24 cellular contexts compared by ENCODE assay signal in genomic region chr6:143757346-143757832, GRCh38.
"Had no signal": no experiment of that assay in that cellular context is flagged by ENCODE, and none has a peak within 500 bp of the region (broad histone marks: within the 10 kb centered on the region; RNA-seq: fewer than 3 reads in every experiment).

No MANE protein-coding gene starts in this region.

- H3K27ac ChIP-seq: colonic mucosa, esophagus squamous epithelium, psoas muscle, skin epidermis, spleen, testis, tibial artery had no signal

- H3K27ac Mint-ChIP-seq: dendritic cell treated with granulocyte-macrophage colony-stimulating factor and Interleukin-4, amounts not matched to agents 40 ng/mL and 50 ng/mL, for 4 days; naive thymus-derived CD4-positive, alpha-beta T cell; nephron; stimulated activated memory B cell treated with anti-CD40 and anti-IgM and Interleukin-4, amounts not matched to agents 10 μg/mL and 1 μg/mL and 100 μg/mL, for 72 hours; type B pancreatic cell had no signal

- H3K4me3 ChIP-seq: colonic mucosa, esophagus squamous epithelium, psoas muscle, skin epidermis, spleen, testis, tibial artery had no signal

- H3K36me3 ChIP-seq: colonic mucosa, tibial artery had no signal

- H3K4me1 ChIP-seq: colonic mucosa, psoas muscle had no signal

- H3K27me3 Mint-ChIP-seq: dendritic cell treated with granulocyte-macrophage colony-stimulating factor and Interleukin-4, amounts not matched to agents 40 ng/mL and 50 ng/mL, for 4 days; naive thymus-derived CD4-positive, alpha-beta T cell; stimulated activated memory B cell treated with anti-CD40 and anti-IgM and Interleukin-4, amounts not matched to agents 10 μg/mL and 1 μg/mL and 100 μg/mL, for 72 hours had no signal

- H3K4me1 Mint-ChIP-seq: stimulated activated memory B cell treated with anti-CD40 and anti-IgM and Interleukin-4, amounts not matched to agents 10 μg/mL and 1 μg/mL and 100 μg/mL, for 72 hours had no signal

- H3K9me3 Mint-ChIP-seq: dendritic cell treated with granulocyte-macrophage colony-stimulating factor and Interleukin-4, amounts not matched to agents 40 ng/mL and 50 ng/mL, for 4 days; naive thymus-derived CD4-positive, alpha-beta T cell; nephron; stimulated activated memory B cell treated with anti-CD40 and anti-IgM and Interleukin-4, amounts not matched to agents 10 μg/mL and 1 μg/mL and 100 μg/mL, for 72 hours had no signal

- FAIRE-seq: frontal cortex, kidney had no signal

- DNase-seq: colonic mucosa; effector CD8-positive, alpha-beta T cell; erythroblast; esophagus squamous epithelium; kidney; mesenchymal stem cell; midbrain; naive thymus-derived CD4-positive, alpha-beta T cell; nucleus accumbens; psoas muscle; right cardiac atrium; spleen; stimulated activated CD4-positive, alpha-beta T cell treated with anti-CD3 and anti-CD28 coated beads, Interleukin-4, amount 100 ng/mL, for 4 hours; stimulated activated naive CD8-positive, alpha-beta T cell treated with anti-CD3 and anti-CD28 coated beads, Interleukin-15, Interleukin-2, amounts not matched to agents 100 U/mL and 50 U/mL, for 24 hours; substantia nigra; testis; tibial artery had no signal

- H3K27me3 ChIP-seq: colonic mucosa, esophagus squamous epithelium, spleen, testis, tibial artery had no signal

- H3K4me3 Mint-ChIP-seq: dendritic cell treated with granulocyte-macrophage colony-stimulating factor and Interleukin-4, amounts not matched to agents 40 ng/mL and 50 ng/mL, for 4 days; naive thymus-derived CD4-positive, alpha-beta T cell; nephron; stimulated activated memory B cell treated with anti-CD40 and anti-IgM and Interleukin-4, amounts not matched to agents 10 μg/mL and 1 μg/mL and 100 μg/mL, for 72 hours; type B pancreatic cell had no signal

- H3K9me3 ChIP-seq: colonic mucosa, esophagus squamous epithelium, psoas muscle, spleen, testis, tibial artery had no signal

- ATAC-seq: left lobe of liver; naive thymus-derived CD4-positive, alpha-beta T cell; psoas muscle; right cardiac atrium; stimulated activated memory B cell treated with anti-CD40 and anti-IgM and Interleukin-4, amounts not matched to agents 10 μg/mL and 1 μg/mL and 100 μg/mL, for 72 hours; stimulated activated naive CD8-positive, alpha-beta T cell treated with anti-CD3 and anti-CD28 coated beads, Interleukin-15, Interleukin-2, amounts not matched to agents 100 U/mL and 50 U/mL, for 24 hours had no signal
